Comparison of ENCODE assay signal across 27 cellular contexts in the genomic region with DNA sequence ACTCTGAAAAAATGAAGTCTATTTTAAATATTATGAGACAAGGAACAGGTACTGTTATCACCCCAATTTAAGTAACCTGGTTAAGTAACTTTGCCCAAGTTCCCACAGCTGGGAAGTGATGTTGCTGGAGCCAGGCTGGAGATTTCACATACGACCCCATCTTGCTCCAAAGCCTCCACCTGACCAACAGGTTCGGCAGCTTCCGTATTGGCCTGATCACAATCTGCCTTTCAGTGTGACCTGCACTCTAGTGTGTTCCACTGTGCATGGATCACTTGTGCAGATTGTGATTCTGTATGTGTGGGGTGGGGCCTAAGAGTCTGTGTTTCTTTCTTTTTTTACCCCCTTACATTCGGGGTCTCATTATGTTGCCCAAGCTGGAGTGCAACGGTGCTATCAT.
DNase-seq lines count a peak whose midpoint lies in the region; ATAC-seq and TF ChIP-seq lines count a peak whose summit lies in the region.
"Had no signal": no experiment of that assay in that cellular context is flagged by ENCODE, and none has a peak within 500 bp of the region (broad histone marks: within the 10 kb centered on the region; RNA-seq: fewer than 3 reads in every experiment).

No MANE protein-coding gene starts in this region.

- peaks cover 51% of the 10 kb centered on the region for H3K4me1 Mint-ChIP-seq in activated CD4-positive, alpha-beta T cell treated with anti-CD3 and anti-CD28 coated beads, Interleukin-2, amount 10 ng/mL, durations not matched to agents 7 days and 5 days
- H3K4me1 Mint-ChIP-seq in activated B cell treated with CpG ODN at 0.5 μM for 24 hours, result peaks cover 42% of the 10 kb centered on the region
- no peaks in the 10 kb centered on the region for H3K4me1 Mint-ChIP-seq in nephron progenitor cell

- intact Hi-C loops in activated B cell treated with CpG ODN at 0.5 μM for 24 hours (cut with micrococcal nuclease), result loop anchor here (5.0 to 10.0 kb wide), 3 partner anchors 66 to 1451 kb away; partner anchors contain the start of genes OTUD1 and PRTFDC1

- peaks cover 17% of the 10 kb centered on the region for H3K4me1 ChIP-seq in osteoblast (ENCODE audit: insufficient read depth, low read length)
- H3K4me1 ChIP-seq: gastroesophageal sphincter, prostate gland had no signal

- no peaks in the 10 kb centered on the region for H3K36me3 ChIP-seq in osteoblast (ENCODE audit: insufficient read depth, low read length)
- H3K36me3 ChIP-seq: gastroesophageal sphincter, lower lobe of right lung, prostate gland, tibial nerve had no signal

- H3K36me3 Mint-ChIP-seq in activated CD4-positive, alpha-beta T cell treated with anti-CD3 and anti-CD28 coated beads, Interleukin-2, amount 10 ng/mL, durations not matched to agents 7 days and 5 days (ENCODE audit: low read depth), result peaks cover 21% of the 10 kb centered on the region
- H3K36me3 Mint-ChIP-seq in activated B cell treated with CpG ODN at 0.5 μM for 24 hours (ENCODE audit: low read depth) (peaks cover 6% of the 10 kb centered on the region), nephron progenitor cell (ENCODE audit: low read depth) (no peaks in the 10 kb centered on the region)

- ATAC-seq in activated B cell treated with CpG ODN at 0.5 μM for 24 hours (ENCODE audit: low read depth) (no peak), HG02938 (IDR thresholded peaks at IDR 0.05; ENCODE audit: unreplicated experiment) (no peak)
- ATAC-seq: gastroesophageal sphincter, lower lobe of right lung had no signal

- peak overlapping the region; percentile 38 for H3K27ac Mint-ChIP-seq in activated CD4-positive, alpha-beta T cell treated with anti-CD3 and anti-CD28 coated beads, Interleukin-2, amount 10 ng/mL, durations not matched to agents 7 days and 5 days
- H3K27ac Mint-ChIP-seq in activated B cell treated with CpG ODN at 0.5 μM for 24 hours, result peak overlapping the region; percentile 24
- no peak overlapping the region for H3K27ac Mint-ChIP-seq in nephron progenitor cell
- H3K27ac Mint-ChIP-seq: activated CD4-positive, alpha-beta memory T cell treated with anti-CD3 and anti-CD28 coated beads for 36 hours; H9 had no signal

- H2AFZ ChIP-seq in osteoblast (ENCODE audit: low read length), result no peak overlapping the region

- TF ChIP-seq CTCF in activated B cell treated with CpG ODN at 0.5 μM for 24 hours (IDR thresholded peaks at IDR 0.05) (no peak), osteoblast (IDR thresholded peaks at IDR 0.05; ENCODE audit: extremely low read depth, low read depth, low read length) (no peak), nephron progenitor cell (IDR thresholded peaks at IDR 0.05) (no peak)

- H3K4me3 ChIP-seq in osteoblast (ENCODE audit: insufficient read depth, low read length), result no peak overlapping the region
- H3K4me3 ChIP-seq: coronary artery, gastroesophageal sphincter, lower lobe of right lung, prostate gland, tibial nerve had no signal

- H3K4me2 ChIP-seq in osteoblast (ENCODE audit: insufficient read depth, low read length), result no peak overlapping the region
- H3K4me2 ChIP-seq: KMS-11, SK-N-SH had no signal

- no peaks in the 10 kb centered on the region for H4K20me1 ChIP-seq in osteoblast (ENCODE audit: insufficient read depth, low read length)

- H3K27ac ChIP-seq in osteoblast (ENCODE audit: low read depth, low read length), result no peak overlapping the region
- H3K27ac ChIP-seq: coronary artery, gastroesophageal sphincter, KMS-11, lower lobe of right lung, prostate gland, tibial nerve had no signal

- POLR2A ChIA-PET in activated CD4-positive, alpha-beta T cell treated with anti-CD3 and anti-CD28 coated beads, Interleukin-2, amount 10 ng/mL, durations not matched to agents 7 days and 5 days (lab: Charles Lee), result no interaction called here
- POLR2A ChIA-PET in activated B cell treated with CpG ODN at 0.5 μM for 24 hours (lab: Charles Lee), result interaction anchor here (0.7 kb wide), 1 partner anchor 14 kb away, joined by 3 read pairs; no protein-coding TSS in a partner anchor

- no peak for DNase-seq in activated CD4-positive, alpha-beta T cell treated with anti-CD3 and anti-CD28 coated beads, Interleukin-2, amount 10 ng/mL, durations not matched to agents 7 days and 5 days
- no peak for DNase-seq in activated CD4-positive, alpha-beta T cell treated with anti-CD3 and anti-CD28 coated beads, Interleukin-2, amount 50 U/mL, for 48 hours
- DNase-seq in HT-29 (ENCODE audit: low spot score) (peak; percentile 80), activated B cell treated with CpG ODN at 0.5 μM for 24 hours (no peak), osteoblast (ENCODE audit: insufficient read length, low spot score, missing footprints) (peak; percentile 23), nephron progenitor cell (no peak), activated T-cell treated with anti-CD3 and anti-CD28 coated beads for 4 hours (no peak)
- DNase-seq: 8988T; activated CD4-positive, alpha-beta memory T cell treated with anti-CD3 and anti-CD28 coated beads for 36 hours; activated CD4-positive, CD25-positive, alpha-beta regulatory T cell; activated gamma-delta T cell; activated T-cell treated with anti-CD3 and anti-CD28 coated beads, Interleukin-2, amount 50 U/mL, for 1 hour; anterior cingulate cortex; DMS79 treated with DMSO at 0.1 percent for 48 hours; H9; kidney; lower lobe of right lung; NCI-H2171; NCI-H510A treated with DMSO at 0.1 percent for 48 hours; SK-N-SH; T1000 had no signal

- CTCF ChIA-PET in activated CD4-positive, alpha-beta T cell treated with anti-CD3 and anti-CD28 coated beads, Interleukin-2, amount 10 ng/mL, durations not matched to agents 7 days and 5 days (lab: Charles Lee), result interaction anchor here (1.7 kb wide), 1 partner anchor 21 kb away, joined by 5 read pairs; no protein-coding TSS in a partner anchor
- CTCF ChIA-PET in activated B cell treated with CpG ODN at 0.5 μM for 24 hours (lab: Charles Lee), result no interaction called here

- no peak overlapping the region for H3K4me3 Mint-ChIP-seq in activated CD4-positive, alpha-beta T cell treated with anti-CD3 and anti-CD28 coated beads, Interleukin-2, amount 10 ng/mL, durations not matched to agents 7 days and 5 days
- H3K4me3 Mint-ChIP-seq in activated B cell treated with CpG ODN at 0.5 μM for 24 hours (no peak overlapping the region), nephron progenitor cell (no peak overlapping the region)
- H3K4me3 Mint-ChIP-seq: activated CD4-positive, alpha-beta memory T cell treated with anti-CD3 and anti-CD28 coated beads for 36 hours; H9 had no signal

- no peaks in the 10 kb centered on the region for H3K79me2 ChIP-seq in osteoblast (ENCODE audit: insufficient read depth, low read length)

- no peaks in the 10 kb centered on the region for H3K9me3 ChIP-seq in osteoblast (ENCODE audit: low read depth, low read length)
- H3K9me3 ChIP-seq: gastroesophageal sphincter, lower lobe of right lung, prostate gland, SK-N-SH, tibial nerve had no signal

- H3K27me3 Mint-ChIP-seq in activated CD4-positive, alpha-beta T cell treated with anti-CD3 and anti-CD28 coated beads, Interleukin-2, amount 10 ng/mL, durations not matched to agents 7 days and 5 days, result no peaks in the 10 kb centered on the region
- H3K27me3 Mint-ChIP-seq in activated B cell treated with CpG ODN at 0.5 μM for 24 hours, result no peaks in the 10 kb centered on the region
- no peaks in the 10 kb centered on the region for H3K27me3 Mint-ChIP-seq in nephron progenitor cell (ENCODE audit: low read depth, poor library complexity)
- H3K27me3 Mint-ChIP-seq: activated CD4-positive, alpha-beta memory T cell treated with anti-CD3 and anti-CD28 coated beads for 36 hours had no signal

- peaks cover 21% of the 10 kb centered on the region for H3K9me3 Mint-ChIP-seq in activated CD4-positive, alpha-beta T cell treated with anti-CD3 and anti-CD28 coated beads, Interleukin-2, amount 10 ng/mL, durations not matched to agents 7 days and 5 days
- H3K9me3 Mint-ChIP-seq in activated B cell treated with CpG ODN at 0.5 μM for 24 hours (no peaks in the 10 kb centered on the region), nephron progenitor cell (no peaks in the 10 kb centered on the region)
- H3K9me3 Mint-ChIP-seq: H9 had no signal

- H3K27me3 ChIP-seq in osteoblast (ENCODE audit: insufficient read depth, low read length), result no peaks in the 10 kb centered on the region
- H3K27me3 ChIP-seq: gastroesophageal sphincter, tibial nerve had no signal

Comparison
In these comparisons a context has a peak if more than half of its experiments do, and no peak if none do; other contexts are left out.
1. DNase-seq: peak in HT-29 (single experiment) and osteoblast (single experiment); none in activated CD4-positive, alpha-beta T cell treated with anti-CD3 and anti-CD28 coated beads, Interleukin-2, amount 10 ng/mL, durations not matched to agents 7 days and 5 days (single experiment), activated CD4-positive, alpha-beta T cell treated with anti-CD3 and anti-CD28 coated beads, Interleukin-2, amount 50 U/mL, for 48 hours (0 of 2), activated B cell treated with CpG ODN at 0.5 μM for 24 hours (single experiment), nephron progenitor cell (single experiment) and activated T-cell treated with anti-CD3 and anti-CD28 coated beads for 4 hours (single experiment).